19 cellular contexts compared by ENCODE assay signal in genomic region chr19:2511570-2511969, GRCh38.
"Had no signal": no experiment of that assay in that cellular context is flagged by ENCODE, and none has a peak within 500 bp of the region (broad histone marks: within the 10 kb centered on the region; RNA-seq: fewer than 3 reads in every experiment).

No MANE protein-coding gene starts in this region.

- H3K4me3 Mint-ChIP-seq: activated CD4-positive, alpha-beta T cell treated with anti-CD3 and anti-CD28 coated beads, Interleukin-2, amount 10 ng/mL, durations not matched to agents 24 days and 14 days; activated CD8-positive, alpha-beta T cell treated with anti-CD3 and anti-CD28 coated beads, Interleukin-2, amount 10 ng/mL, durations not matched to agents 7 days and 5 days; activated naive CD4-positive, alpha-beta T cell treated with anti-CD3 and anti-CD28 coated beads for 36 hours; activated T-cell treated with anti-CD3 and anti-CD28 coated beads, Interleukin-2, amount 50 U/mL, for 24 hours; brain; central memory CD8-positive, alpha-beta T cell; nephron had no signal

- H3K36me3 ChIP-seq: colonic mucosa, left lung, tibial artery had no signal

- H3K27me3 Mint-ChIP-seq: activated T-cell treated with anti-CD3 and anti-CD28 coated beads, Interleukin-2, amount 50 U/mL, for 24 hours; central memory CD8-positive, alpha-beta T cell had no signal

- H3K4me1 Mint-ChIP-seq: brain had no signal

- H3K27me3 ChIP-seq: colonic mucosa, left lung had no signal

- ATAC-seq: activated CD8-positive, alpha-beta T cell treated with anti-CD3 and anti-CD28 coated beads, Interleukin-2, amount 10 ng/mL, durations not matched to agents 7 days and 5 days; left lung; stimulated activated naive CD8-positive, alpha-beta T cell treated with anti-CD3 and anti-CD28 coated beads, Interleukin-15, Interleukin-2, amounts not matched to agents 100 U/mL and 50 U/mL, for 24 hours had no signal

- H3K27ac ChIP-seq: colonic mucosa, left lung, tibial artery had no signal

- H3K4me1 ChIP-seq: colonic mucosa, tibial artery had no signal

- H3K9me3 Mint-ChIP-seq: activated CD4-positive, alpha-beta T cell treated with anti-CD3 and anti-CD28 coated beads, Interleukin-2, amount 10 ng/mL, durations not matched to agents 24 days and 14 days; activated naive CD4-positive, alpha-beta T cell treated with anti-CD3 and anti-CD28 coated beads for 36 hours; activated T-cell treated with anti-CD3 and anti-CD28 coated beads, Interleukin-2, amount 50 U/mL, for 24 hours; central memory CD8-positive, alpha-beta T cell; nephron had no signal

- H3K4me3 ChIP-seq: colonic mucosa, left lung, tibial artery had no signal

- H3K9me3 ChIP-seq: colonic mucosa, left lung, tibial artery had no signal

- DNase-seq: activated CD4-positive, alpha-beta T cell treated with anti-CD3 and anti-CD28 coated beads, Interleukin-2, amount 10 ng/mL, durations not matched to agents 24 days and 14 days; activated CD8-positive, alpha-beta T cell treated with anti-CD3 and anti-CD28 coated beads, Interleukin-2, amount 10 ng/mL, durations not matched to agents 7 days and 5 days; activated naive CD4-positive, alpha-beta T cell treated with anti-CD3 and anti-CD28 coated beads for 36 hours; activated T-cell treated with anti-CD3 and anti-CD28 coated beads, Interleukin-2, amount 50 U/mL, for 24 hours; anterior cingulate cortex; colonic mucosa; erythroblast; midbrain; occipital lobe; stimulated activated naive CD8-positive, alpha-beta T cell treated with anti-CD3 and anti-CD28 coated beads, Interleukin-15, Interleukin-2, amounts not matched to agents 100 U/mL and 50 U/mL, for 24 hours; substantia nigra; T-helper 9 cell; tibial artery had no signal

- FAIRE-seq: frontal cortex, urothelium cell line had no signal

- H3K27ac Mint-ChIP-seq: activated CD4-positive, alpha-beta T cell treated with anti-CD3 and anti-CD28 coated beads, Interleukin-2, amount 10 ng/mL, durations not matched to agents 24 days and 14 days; activated CD8-positive, alpha-beta T cell treated with anti-CD3 and anti-CD28 coated beads, Interleukin-2, amount 10 ng/mL, durations not matched to agents 7 days and 5 days; activated naive CD4-positive, alpha-beta T cell treated with anti-CD3 and anti-CD28 coated beads for 36 hours; activated T-cell treated with anti-CD3 and anti-CD28 coated beads, Interleukin-2, amount 50 U/mL, for 24 hours; brain; nephron had no signal
